Comparison of ENCODE assay signal across 8 cellular contexts in the genomic region with DNA sequence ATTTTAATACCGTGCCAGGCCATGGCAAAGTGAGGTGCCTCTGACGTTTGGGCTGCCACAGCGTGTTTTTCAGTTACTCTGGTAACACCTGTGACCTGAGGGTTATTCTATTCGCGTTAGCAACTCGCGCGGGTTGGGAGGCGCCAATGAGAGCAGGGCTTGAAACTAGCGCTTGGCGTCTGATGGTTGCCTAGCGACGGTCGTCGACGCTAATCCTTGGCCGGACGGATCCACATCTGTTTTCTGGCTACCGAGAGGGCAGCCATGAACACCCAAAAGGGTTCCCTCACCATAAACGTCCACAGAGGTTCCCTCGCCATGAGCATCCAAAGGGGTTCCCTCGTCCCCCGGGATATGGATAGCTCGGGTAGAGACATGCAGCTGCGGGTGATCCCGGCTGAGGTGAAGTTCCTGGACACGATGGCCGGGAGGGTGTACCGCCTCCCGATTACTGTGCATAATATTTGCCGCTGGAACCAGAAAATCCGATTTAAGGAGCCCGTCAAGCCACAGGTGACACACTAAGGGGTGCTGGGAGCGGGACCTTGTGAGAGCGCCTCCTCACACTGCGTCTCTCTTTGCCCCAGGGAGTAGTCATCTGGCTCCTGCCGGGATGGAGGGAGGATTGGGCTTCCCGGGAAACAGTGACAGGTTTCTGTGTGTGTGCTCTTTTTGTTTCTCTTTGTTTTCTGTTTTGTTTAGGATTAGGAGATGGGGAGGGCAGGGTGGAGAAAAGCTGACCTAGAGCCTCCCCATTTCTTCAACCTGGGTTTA. TPM values are rescaled to one million over a fixed set of nuclear protein-coding genes. Genes with fewer than 3 reads are reported as not detected.
DNase-seq lines count a peak whose midpoint lies in the region; ATAC-seq, FAIRE-seq and TF ChIP-seq lines count a peak whose summit lies in the region.

Gene CFAP47, plus strand, starts transcription at position 199 of the 774 bp plus-strand sequence. Its CDS starts 66 bp downstream, at position 265.

- no peak for FAIRE-seq in GM12892 (lab: Jason Lieb, UNC)

- intact Hi-C loops in head of caudate nucleus (cut with DNase I) (no loop called here), uterus (cut with DNase I; ENCODE audit: low total_unique reads) (no loop called here)

- no peak for TF ChIP-seq POLR2A in uterus (IDR thresholded peaks at IDR 0.05)
- no peak for TF ChIP-seq POLR2A in GM12892 (IDR thresholded peaks at IDR 0.05; ENCODE audit: low read depth, low read length)

- DNase-seq in ELF-1 (ENCODE audit: low read depth, low spot score) (peak; percentile 86), NCI-H748 (lab: John Stamatoyannopoulos, UW; ENCODE audit: unreplicated experiment) (peak; percentile 84), head of caudate nucleus (peak; percentile 23 to 82 (median 64)), uterus (no peak), GM12892 (ENCODE audit: insufficient read length) (no peak)
- no peak for DNase-seq in effector CD4-positive, alpha-beta T cell

- peak within 1 kb of the TSS; percentile 66 for H3K4me2 ChIP-seq in parathyroid adenoma (ENCODE audit: low read length)

- no peak within 1 kb of the TSS for H3K27ac ChIP-seq in parathyroid adenoma
- no peak within 1 kb of the TSS for H3K27ac ChIP-seq in uterus

- peak within 1 kb of the TSS; percentile 70 for H3K4me3 ChIP-seq in parathyroid adenoma (ENCODE audit: low read depth, low read length)
- H3K4me3 ChIP-seq in uterus: no peak within 1 kb of the TSS

- H3K27me3 ChIP-seq in parathyroid adenoma (ENCODE audit: control insufficient read depth, insufficient read depth, low read length) (no peaks in the 10 kb centered on the region), uterus (peaks cover 0 to 8% of the 10 kb centered on the region in 2 donors)

- no peak for TF ChIP-seq CTCF in parathyroid adenoma (IDR thresholded peaks at IDR 0.05)
- TF ChIP-seq CTCF in uterus (IDR thresholded peaks at IDR 0.05): no peak

- H3K9ac ChIP-seq in parathyroid adenoma: no peak within 1 kb of the TSS

- no peak within 1 kb of the TSS for H2AFZ ChIP-seq in parathyroid adenoma

- H3K9me3 ChIP-seq in parathyroid adenoma (ENCODE audit: control insufficient read depth, low read length) (no peaks in the 10 kb centered on the region), uterus (no peaks in the 10 kb centered on the region)

- ATAC-seq in GM21515 (IDR thresholded peaks at IDR 0.05; ENCODE audit: unreplicated experiment): no peak

- H3K4me1 ChIP-seq in parathyroid adenoma (no peaks in the 10 kb centered on the region), uterus (no peaks in the 10 kb centered on the region)

- H3K36me3 ChIP-seq in parathyroid adenoma (ENCODE audit: control insufficient read depth, insufficient read depth, low read length): no peaks in the 10 kb centered on the region
- no peaks in the 10 kb centered on the region for H3K36me3 ChIP-seq in uterus

- no peaks in the 10 kb centered on the region for H3K79me2 ChIP-seq in parathyroid adenoma

RNA-seq across cellular contexts. Expression of gene CFAP47, which starts in this region (rescaled TPM):
- total RNA-seq in uterus: 1 to 10 TPM in 1 of 4 donors, under 1 TPM in 3; under 0.01 to 9.3 (median 0.34) TPM
- polyA plus RNA-seq in GM12892 (2012; ENCODE audit: missing spikeins): not detected

Comparison
In these comparisons a context has a peak if more than half of its experiments do, and no peak if none do; other contexts are left out.
1. DNase-seq: peak in ELF-1 (single experiment), NCI-H748 (single experiment) and head of caudate nucleus (42 of 42); none in effector CD4-positive, alpha-beta T cell (single experiment), uterus (0 of 2) and GM12892 (single experiment).